Comparison of ENCODE assay signal across 18 cellular contexts in genomic region chr10:85863301-85864172, GRCh38.
"Had no signal": no experiment of that assay in that cellular context is flagged by ENCODE, and none has a peak within 500 bp of the region (broad histone marks: within the 10 kb centered on the region; RNA-seq: fewer than 3 reads in every experiment).

No MANE protein-coding gene starts in this region.

- H3K27me3 ChIP-seq: brain microvascular endothelial cell, testis, upper lobe of right lung had no signal

- DNase-seq: activated B cell treated with CpG ODN at 0.5 μM for 24 hours; activated CD4-positive, alpha-beta memory T cell treated with anti-CD3 and anti-CD28 coated beads, Interleukin-2, amount 10 ng/mL, durations not matched to agents 7 days and 5 days; activated CD4-positive, alpha-beta T cell treated with anti-CD3 and anti-CD28 coated beads for 4 hours; activated CD8-positive, alpha-beta memory T cell treated with anti-CD3 and anti-CD28 coated beads, Interleukin-2, amount 10 ng/mL, durations not matched to agents 7 days and 5 days; activated naive CD4-positive, alpha-beta T cell treated with anti-CD3 and anti-CD28 coated beads for 36 hours; brain microvascular endothelial cell; central memory CD4-positive, alpha-beta T cell; erythroblast; occipital lobe; posterior cingulate gyrus; retina; stimulated activated CD4-positive, alpha-beta T cell treated with anti-CD3 and anti-CD28 coated beads, Interleukin-4, amount 100 ng/mL, for 4 hours; testis; upper lobe of right lung had no signal

- H3K4me1 ChIP-seq: testis, upper lobe of right lung had no signal

- ATAC-seq: activated CD8-positive, alpha-beta memory T cell treated with anti-CD3 and anti-CD28 coated beads, Interleukin-2, amount 10 ng/mL, durations not matched to agents 7 days and 5 days; stimulated activated memory B cell treated with anti-CD40 and anti-IgM and Interleukin-4, amounts not matched to agents 10 μg/mL and 1 μg/mL and 100 μg/mL, for 72 hours; upper lobe of right lung had no signal

- H3K27ac ChIP-seq: brain microvascular endothelial cell, testis, upper lobe of right lung had no signal

- H3K4me3 ChIP-seq: testis, upper lobe of right lung had no signal

- H3K36me3 ChIP-seq: brain microvascular endothelial cell, upper lobe of right lung had no signal

- H3K9me3 ChIP-seq: testis, upper lobe of right lung had no signal

- FAIRE-seq: colon, endometrium, frontal cortex had no signal
